25 cellular contexts compared by ENCODE assay signal in genomic region chr11:74403607-74404006, GRCh38.
"Had no signal": no experiment of that assay in that cellular context is flagged by ENCODE, and none has a peak within 500 bp of the region (broad histone marks: within the 10 kb centered on the region; RNA-seq: fewer than 3 reads in every experiment).

No MANE protein-coding gene starts in this region.

- FAIRE-seq: endometrium, islet of Langerhans, small intestine had no signal

- H2AFZ ChIP-seq: neural progenitor cell had no signal

- H3K27ac ChIP-seq: epithelial cell of prostate, esophagus muscularis mucosa, gastrocnemius medialis, lower lobe of right lung, neural progenitor cell, sigmoid colon, suprapubic skin, thyroid gland, upper lobe of left lung, vagina had no signal

- ATAC-seq: gastrocnemius medialis; heart right ventricle; left lobe of liver; lower lobe of right lung; natural killer cell treated with Interleukin-12 subunit alpha and Interleukin-12 subunit beta and Interleukin-15 and Interleukin-18, amount 100 ng/mL, for 72 hours had no signal

- H3K9me3 ChIP-seq: esophagus muscularis mucosa, gastrocnemius medialis, heart right ventricle, lower lobe of right lung, sigmoid colon, suprapubic skin, thyroid gland, upper lobe of left lung, vagina had no signal

- H3K9me3 Mint-ChIP-seq: memory B cell; natural killer cell treated with Interleukin-12 subunit alpha and Interleukin-12 subunit beta and Interleukin-15 and Interleukin-18, amount 100 ng/mL, for 72 hours; neural progenitor cell had no signal

- H3K4me3 ChIP-seq: esophagus muscularis mucosa, gastrocnemius medialis, heart right ventricle, lower lobe of right lung, neural progenitor cell, sigmoid colon, suprapubic skin, thyroid gland, upper lobe of left lung, vagina had no signal

- DNase-seq: cortex of kidney; effector memory CD4-positive, alpha-beta T cell; gastrocnemius medialis; heart right ventricle; hypothalamus; lower lobe of right lung; midbrain; occipital lobe; posterior cingulate gyrus; sigmoid colon; small intestine; stimulated activated CD4-positive, alpha-beta T cell treated with anti-CD3 and anti-CD28 coated beads, Interleukin-2, amount 100 ng/mL, for 48 hours; stimulated activated naive CD4-positive, alpha-beta T cell treated with Interleukin-2 at 50 U/mL for 16 hours; thyroid gland; upper lobe of left lung had no signal

- H3K27ac Mint-ChIP-seq: memory B cell; natural killer cell treated with Interleukin-12 subunit alpha and Interleukin-12 subunit beta and Interleukin-15 and Interleukin-18, amount 100 ng/mL, for 72 hours; neural progenitor cell had no signal

- H3K27me3 ChIP-seq: esophagus muscularis mucosa, gastrocnemius medialis, neural progenitor cell, sigmoid colon, suprapubic skin, thyroid gland, upper lobe of left lung, vagina had no signal

- H3K4me2 ChIP-seq: neural progenitor cell had no signal

- H3K4me3 Mint-ChIP-seq: memory B cell; natural killer cell treated with Interleukin-12 subunit alpha and Interleukin-12 subunit beta and Interleukin-15 and Interleukin-18, amount 100 ng/mL, for 72 hours; neural progenitor cell had no signal

- H3K36me3 ChIP-seq: esophagus muscularis mucosa, gastrocnemius medialis, heart right ventricle, lower lobe of right lung, neural progenitor cell, sigmoid colon, suprapubic skin, thyroid gland, upper lobe of left lung, vagina had no signal

- H3K4me1 ChIP-seq: gastrocnemius medialis, lower lobe of right lung, neural progenitor cell, sigmoid colon, thyroid gland, vagina had no signal

- H3K9ac ChIP-seq: neural progenitor cell had no signal

- H3K36me3 Mint-ChIP-seq: memory B cell; natural killer cell treated with Interleukin-12 subunit alpha and Interleukin-12 subunit beta and Interleukin-15 and Interleukin-18, amount 100 ng/mL, for 72 hours; neural progenitor cell had no signal
